Comparison of ENCODE assay signal across 17 cellular contexts in genomic region chr2:109117780-109118179, GRCh38. TPM values are rescaled to one million over a fixed set of nuclear protein-coding genes. Genes with fewer than 3 reads are reported as not detected.
DNase-seq lines count a peak whose midpoint lies in the region; ATAC-seq, FAIRE-seq and TF ChIP-seq lines count a peak whose summit lies in the region.
"Had no signal": no experiment of that assay in that cellular context is flagged by ENCODE, and none has a peak within 500 bp of the region (broad histone marks: within the 10 kb centered on the region; RNA-seq: fewer than 3 reads in every experiment).

No MANE protein-coding gene starts in this region.

- H3K27ac ChIP-seq in HepG2 (ENCODE audit: extremely low read length, insufficient read depth, low read length) (no peak overlapping the region), right lobe of liver (no peak overlapping the region)
- H3K27ac ChIP-seq: BLaER1 treated with 17β-estradiol and CSF1 and Interleukin-3, amounts not matched to agents 10 nM and 100 nM had no signal

- H3K27ac Mint-ChIP-seq in activated CD8-positive, alpha-beta memory T cell treated with anti-CD3 and anti-CD28 coated beads, Interleukin-2, amount 10 ng/mL, durations not matched to agents 7 days and 5 days, result no peak overlapping the region
- H3K27ac Mint-ChIP-seq in naive thymus-derived CD8-positive, alpha-beta T cell, result peak overlapping the region in 6 of 10 donors; percentile 46 to 83 (median 60)
- no peak overlapping the region for H3K27ac Mint-ChIP-seq in type B pancreatic cell
- H3K27ac Mint-ChIP-seq: CD4-positive, alpha-beta T cell; GM23338; H9 had no signal

- CTCF ChIA-PET in activated CD8-positive, alpha-beta memory T cell treated with anti-CD3 and anti-CD28 coated beads, Interleukin-2, amount 10 ng/mL, durations not matched to agents 7 days and 5 days (lab: Charles Lee), result no interaction called here
- CTCF ChIA-PET in HepG2 (lab: Yijun Ruan, JAX; ENCODE audit: low intra/inter-chr PET ratio, low total read pairs), result no interaction called here

- H3K36me3 ChIP-seq in HepG2 (replicated peaks in 1 of 2; ENCODE audit: control insufficient read depth in 1 of 2, insufficient read depth in 2 of 2, low read length in 2 of 2), result no peaks in the 10 kb centered on the region
- no peaks in the 10 kb centered on the region for H3K36me3 ChIP-seq in right lobe of liver
- H3K36me3 ChIP-seq: BLaER1 treated with 17β-estradiol and CSF1 and Interleukin-3, amounts not matched to agents 10 nM and 100 nM had no signal

- H3K4me3 Mint-ChIP-seq in activated CD8-positive, alpha-beta memory T cell treated with anti-CD3 and anti-CD28 coated beads, Interleukin-2, amount 10 ng/mL, durations not matched to agents 7 days and 5 days, result no peak overlapping the region
- peak overlapping the region in 7 of 10 donors; percentile 10 to 67 (median 39) for H3K4me3 Mint-ChIP-seq in naive thymus-derived CD8-positive, alpha-beta T cell
- H3K4me3 Mint-ChIP-seq in type B pancreatic cell, result no peak overlapping the region
- H3K4me3 Mint-ChIP-seq: CD4-positive, alpha-beta T cell; GM23338; H9 had no signal

- FAIRE-seq in HepG2 (lab: Jason Lieb, UNC), result no peak
- FAIRE-seq: G401.6, GM12892 had no signal

- no peaks in the 10 kb centered on the region for H3K4me1 Mint-ChIP-seq in activated CD8-positive, alpha-beta memory T cell treated with anti-CD3 and anti-CD28 coated beads, Interleukin-2, amount 10 ng/mL, durations not matched to agents 7 days and 5 days
- H3K4me1 Mint-ChIP-seq in naive thymus-derived CD8-positive, alpha-beta T cell, result peaks cover 11 to 34% (median 24%) of the 10 kb centered on the region in 4 donors
- peaks cover 12% of the 10 kb centered on the region for H3K4me1 Mint-ChIP-seq in type B pancreatic cell (ENCODE audit: unreplicated experiment)
- H3K4me1 Mint-ChIP-seq: GM23338, H9 had no signal

- H3K9me3 ChIP-seq in HepG2 (ENCODE audit: low read length), result no peaks in the 10 kb centered on the region
- H3K9me3 ChIP-seq in right lobe of liver, result no peaks in the 10 kb centered on the region

- BruUV-seq in HepG2 (replicated peaks; lab: Mats Ljungman, UMichigan), result no TSS peak

- H3K4me1 ChIP-seq in HepG2 (ENCODE audit: insufficient read depth, low read length) (no peaks in the 10 kb centered on the region), right lobe of liver (no peaks in the 10 kb centered on the region)

- no peak for TF ChIP-seq RAD21 in HepG2 (CRISPR knock-in tag; IDR thresholded peaks at IDR 0.05)

- H3K27me3 Mint-ChIP-seq in activated CD8-positive, alpha-beta memory T cell treated with anti-CD3 and anti-CD28 coated beads, Interleukin-2, amount 10 ng/mL, durations not matched to agents 7 days and 5 days, result peaks cover 13% of the 10 kb centered on the region
- H3K27me3 Mint-ChIP-seq in naive thymus-derived CD8-positive, alpha-beta T cell, result peaks cover 0 to 3% (median 0%) of the 10 kb centered on the region in 5 donors
- H3K27me3 Mint-ChIP-seq in type B pancreatic cell, result peaks cover 14% of the 10 kb centered on the region
- H3K27me3 Mint-ChIP-seq: CD4-positive, alpha-beta T cell had no signal

- H3K36me3 Mint-ChIP-seq in activated CD8-positive, alpha-beta memory T cell treated with anti-CD3 and anti-CD28 coated beads, Interleukin-2, amount 10 ng/mL, durations not matched to agents 7 days and 5 days, result no peaks in the 10 kb centered on the region
- no peaks in the 10 kb centered on the region for H3K36me3 Mint-ChIP-seq in naive thymus-derived CD8-positive, alpha-beta T cell
- no peaks in the 10 kb centered on the region for H3K36me3 Mint-ChIP-seq in type B pancreatic cell

- TF ChIP-seq EP300 in HepG2 (IDR thresholded peaks at IDR 0.05; ENCODE audit: low read depth in 2 of 2, low read length in 2 of 2), result no peak
- no peak for TF ChIP-seq EP300 in HepG2 (CRISPR knock-in tag; IDR thresholded peaks at IDR 0.05; ENCODE audit: borderline replicate concordance)

- H3K4me3 ChIP-seq in HepG2 (replicated peaks in 1 of 3; ENCODE audit: insufficient read depth in 1 of 3, low read depth in 2 of 3, low read length in 3 of 3), result no peak overlapping the region
- H3K4me3 ChIP-seq in right lobe of liver, result no peak overlapping the region
- H3K4me3 ChIP-seq: BLaER1 treated with 17β-estradiol and CSF1 and Interleukin-3, amounts not matched to agents 10 nM and 100 nM; GM23338 had no signal

- TF ChIP-seq CTCF in HepG2 (CRISPR knock-in tag; IDR thresholded peaks at IDR 0.05) (no peak), right lobe of liver (IDR thresholded peaks at IDR 0.05) (no peak), type B pancreatic cell (conservative IDR thresholded peaks at IDR 0.05) (no peak)

- intact Hi-C loops in HepG2 (cut with micrococcal nuclease; ENCODE audit: unreplicated experiment) (no loop called here), right lobe of liver (cut with DNase I) (no loop called here)

- no peak for ATAC-seq in activated CD8-positive, alpha-beta memory T cell treated with anti-CD3 and anti-CD28 coated beads, Interleukin-2, amount 10 ng/mL, durations not matched to agents 7 days and 5 days
- ATAC-seq in HepG2 (no peak), right lobe of liver (no peak), HG02870 (IDR thresholded peaks at IDR 0.05; ENCODE audit: unreplicated experiment) (no peak)
- no peak for ATAC-seq in naive thymus-derived CD8-positive, alpha-beta T cell
- ATAC-seq: GM23338 had no signal

- H3K9me3 Mint-ChIP-seq in activated CD8-positive, alpha-beta memory T cell treated with anti-CD3 and anti-CD28 coated beads, Interleukin-2, amount 10 ng/mL, durations not matched to agents 7 days and 5 days (ENCODE audit: low read depth), result no peaks in the 10 kb centered on the region
- H3K9me3 Mint-ChIP-seq in naive thymus-derived CD8-positive, alpha-beta T cell, result peaks cover 0 to 18% (median 2%) of the 10 kb centered on the region in 9 donors
- H3K9me3 Mint-ChIP-seq in type B pancreatic cell, result no peaks in the 10 kb centered on the region
- H3K9me3 Mint-ChIP-seq: CD4-positive, alpha-beta T cell had no signal

- in situ Hi-C loops in HepG2 (cut with HindIII; ENCODE audit: extremely low pct_ligation_motif_present, low pct_unique_long_range_greater_than_20kb), result no loop called here

- H3K27me3 ChIP-seq in HepG2 (ENCODE audit: control insufficient read depth in 1 of 2, insufficient read depth in 2 of 2, low read length in 2 of 2) (no peaks in the 10 kb centered on the region; a peak in 1 of 5 replicates), right lobe of liver (no peaks in the 10 kb centered on the region)
- H3K27me3 ChIP-seq: BLaER1 treated with 17β-estradiol and CSF1 and Interleukin-3, amounts not matched to agents 10 nM and 100 nM had no signal

- POLR2A ChIA-PET in HepG2 (lab: Yijun Ruan, JAX), result no interaction called here
- POLR2A ChIA-PET in naive thymus-derived CD8-positive, alpha-beta T cell (lab: Charles Lee), result interaction anchor here (1.1 to 1.6 kb wide), 3 partner anchors 21 to 86 kb away, joined by 3 to 4 read pairs (median 3); no protein-coding TSS in a partner anchor

- no peak overlapping the region for H3K9ac ChIP-seq in HepG2 (ENCODE audit: insufficient read depth, low read depth, low read length)
- H3K9ac ChIP-seq: BLaER1 treated with 17β-estradiol and CSF1 and Interleukin-3, amounts not matched to agents 10 nM and 100 nM had no signal

- H2AFZ ChIP-seq in HepG2 (ENCODE audit: low read length), result no peak overlapping the region
- H2AFZ ChIP-seq: GM23338 had no signal

- no peaks in the 10 kb centered on the region for H4K20me1 ChIP-seq in HepG2 (ENCODE audit: insufficient read depth, low read length)
- H4K20me1 ChIP-seq: BLaER1 treated with 17β-estradiol and CSF1 and Interleukin-3, amounts not matched to agents 10 nM and 100 nM had no signal

- 58% methylated on average over 4 of the region's 4 CpGs for WGBS in HepG2 (ENCODE audit: low lambda C conversion rate)
- WGBS in right lobe of liver (ENCODE audit: insufficient coverage, low coverage, low lambda C conversion rate, missing lambda C conversion rate), result 77% methylated on average over 3 of the region's 4 CpGs

- no peak overlapping the region for H3K4me2 ChIP-seq in HepG2 (ENCODE audit: low read depth, low read length)
- H3K4me2 ChIP-seq: BLaER1 treated with 17β-estradiol and CSF1 and Interleukin-3, amounts not matched to agents 10 nM and 100 nM; GM23338 had no signal

- no peaks in the 10 kb centered on the region for H3K79me2 ChIP-seq in HepG2 (ENCODE audit: insufficient read depth, low read length)

- DNase-seq in activated CD8-positive, alpha-beta memory T cell treated with anti-CD3 and anti-CD28 coated beads for 24 hours, result peak; percentile 30
- DNase-seq in activated CD8-positive, alpha-beta memory T cell treated with anti-CD3 and anti-CD28 coated beads, Interleukin-2, amount 10 ng/mL, durations not matched to agents 7 days and 5 days, result no peak
- DNase-seq in HepG2 (ENCODE audit: low spot score) (no peak), right lobe of liver (no peak), type B pancreatic cell (ENCODE audit: extremely low spot score, unreplicated experiment) (peak; percentile 32), GM03348 (ENCODE audit: low spot score) (no peak)
- no peak for DNase-seq in naive thymus-derived CD8-positive, alpha-beta T cell
- DNase-seq: ACHN; CD4-positive, alpha-beta T cell; DMS79 treated with DMSO at 0.1 percent for 48 hours; EL; H9 had no signal

- TF ChIP-seq POLR2A in HepG2 (IDR thresholded peaks at IDR 0.05; ENCODE audit: insufficient read depth in 1 of 2, low read depth in 2 of 2, low read length in 2 of 2) (no peak), right lobe of liver (IDR thresholded peaks at IDR 0.05) (no peak)

RNA-seq across cellular contexts. Expression of gene SH3RF3, which starts 11.2 kb away (rescaled TPM):
- total RNA-seq in activated CD8-positive, alpha-beta memory T cell treated with anti-CD3 and anti-CD28 coated beads, Interleukin-2, amount 10 ng/mL, durations not matched to agents 7 days and 5 days, result under 1 TPM; 0.05 to 0.06 TPM
- total RNA-seq in HepG2 (2016; rRNA removed; fragmentation: Illumina TruSeq; extraction: Trizol) (0.04 TPM in 1 of 2 replicates, not detected in the other), right lobe of liver (1 to 10 TPM in 4 of 6 experiments, under 1 TPM in 2; 0.68 to 1.6 (median 1.2) TPM), type B pancreatic cell (ENCODE audit: low replicate concordance) (2.5 and 13.9 TPM in 2 replicates)
- not detected in 2 replicates for total RNA-seq in HepG2 (2016; cell fraction: cytosol; rRNA removed; fragmentation: Illumina TruSeq; extraction: Trizol; ENCODE audit: low read depth)
- total RNA-seq in HepG2 (2016; cell fraction: insoluble cytoplasmic fraction; rRNA removed; fragmentation: Illumina TruSeq; extraction: Trizol), result 0.02 TPM in 1 of 2 replicates, not detected in the other
- total RNA-seq in HepG2 (2016; cell fraction: membrane; rRNA removed; fragmentation: Illumina TruSeq; extraction: Trizol), result not detected in 2 replicates
- total RNA-seq in HepG2 (2016; cell fraction: nucleus; rRNA removed; fragmentation: Illumina TruSeq; extraction: Trizol), result not detected in 2 replicates
- 0.01 TPM in 1 of 2 replicates, not detected in the other for polyA plus RNA-seq in HepG2 (2011; rRNA removed)
- not detected in 2 replicates for polyA plus RNA-seq in HepG2 (2011; cell fraction: cytosol; rRNA removed)
- polyA plus RNA-seq in HepG2 (2011; cell fraction: nucleus; rRNA removed), result 0.02 TPM in 1 of 2 replicates, not detected in the other
- 0.03 and 0.05 TPM in 2 replicates for polyA plus RNA-seq in HepG2 (2012)
- not detected in 2 replicates for polyA plus RNA-seq in HepG2 (2016; cell fraction: cytosol; fragmentation: Illumina TruSeq; extraction: Trizol; ENCODE audit: low read depth)
- polyA plus RNA-seq in HepG2 (2016; cell fraction: insoluble cytoplasmic fraction; fragmentation: Illumina TruSeq; extraction: Trizol; ENCODE audit: low read depth), result 0.03 TPM in 1 of 2 replicates, not detected in the other
- polyA plus RNA-seq in HepG2 (2016; cell fraction: membrane; fragmentation: Illumina TruSeq; extraction: Trizol; ENCODE audit: low read depth), result not detected in 2 replicates
- polyA plus RNA-seq in HepG2 (2016; cell fraction: nucleus; fragmentation: Illumina TruSeq; extraction: Trizol; ENCODE audit: insufficient read depth, low read depth), result not detected in 2 replicates
- polyA minus RNA-seq in HepG2 (2011; rRNA and poly(A)+ RNA removed; ENCODE audit: low replicate concordance), result 1.4 TPM in 1 of 2 replicates, not detected in the other
- polyA minus RNA-seq in HepG2 (2011; cell fraction: cytosol; rRNA and poly(A)+ RNA removed), result not detected in 2 replicates
- polyA minus RNA-seq in HepG2 (2011; cell fraction: nucleus; rRNA and poly(A)+ RNA removed), result 0.12 and 0.13 TPM in 2 replicates
- 10 to 100 TPM; 14.9 to 15.1 TPM for total RNA-seq in naive thymus-derived CD8-positive, alpha-beta T cell
- 1 to 10 TPM in 2 of 3 donors, under 1 TPM in 1; 0.39 to 4.4 (median 1.4) TPM for polyA plus RNA-seq in naive thymus-derived CD8-positive, alpha-beta T cell

Comparison
In these comparisons a context has a peak if more than half of its experiments do, and no peak if none do; other contexts are left out.
1. DNase-seq: peak in activated CD8-positive, alpha-beta memory T cell treated with anti-CD3 and anti-CD28 coated beads for 24 hours (single experiment) and type B pancreatic cell (single experiment); none in activated CD8-positive, alpha-beta memory T cell treated with anti-CD3 and anti-CD28 coated beads, Interleukin-2, amount 10 ng/mL, durations not matched to agents 7 days and 5 days (single experiment), HepG2 (single experiment), right lobe of liver (0 of 3), naive thymus-derived CD8-positive, alpha-beta T cell (0 of 10) and GM03348 (single experiment).
2. H3K27ac Mint-ChIP-seq: peak in naive thymus-derived CD8-positive, alpha-beta T cell (6 of 10); none in activated CD8-positive, alpha-beta memory T cell treated with anti-CD3 and anti-CD28 coated beads, Interleukin-2, amount 10 ng/mL, durations not matched to agents 7 days and 5 days (single experiment) and type B pancreatic cell (single experiment).
3. H3K4me3 Mint-ChIP-seq: peak in naive thymus-derived CD8-positive, alpha-beta T cell (7 of 10); none in activated CD8-positive, alpha-beta memory T cell treated with anti-CD3 and anti-CD28 coated beads, Interleukin-2, amount 10 ng/mL, durations not matched to agents 7 days and 5 days (single experiment) and type B pancreatic cell (single experiment).